ENCODE assay signal across 8 cellular contexts in the genomic region with DNA sequence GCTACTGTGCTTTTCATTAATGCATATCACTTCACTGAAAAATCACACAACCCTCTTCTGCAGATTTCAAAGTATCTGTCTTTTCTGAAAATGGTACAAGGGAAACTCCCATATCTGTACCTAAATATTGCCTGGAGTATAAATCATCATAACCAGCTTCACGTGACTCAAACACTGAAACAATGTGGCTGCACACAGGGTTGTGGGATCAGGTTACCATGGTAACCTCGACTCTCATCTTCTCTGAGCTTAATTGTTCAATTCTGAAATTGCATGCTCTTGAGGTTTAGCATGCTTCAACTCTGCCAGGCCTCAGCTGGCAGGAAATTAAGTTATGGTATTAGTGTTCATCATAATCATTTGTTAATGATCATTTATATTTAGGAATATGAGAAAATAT.
DNase-seq lines count a peak whose midpoint lies in the region; ATAC-seq and TF ChIP-seq lines count a peak whose summit lies in the region.

No MANE protein-coding gene starts in this region.

- H3K4me3 Mint-ChIP-seq in effector memory CD8-positive, alpha-beta T cell = no peak overlapping the region

- H3K9me3 ChIP-seq in esophagus muscularis mucosa = no peaks in the 10 kb centered on the region

- TF ChIP-seq CTCF in GM13976 (IDR thresholded peaks at IDR 0.05; ENCODE audit: borderline replicate concordance, control extremely low read depth, extremely low read depth, insufficient read depth, missing control alignments) (no peak), esophagus muscularis mucosa (IDR thresholded peaks at IDR 0.05) (no peak)

- peak overlapping the region in 1 of 2 donors; percentile 7 for H3K27ac Mint-ChIP-seq in effector memory CD8-positive, alpha-beta T cell

- H3K27me3 Mint-ChIP-seq in effector memory CD8-positive, alpha-beta T cell = no peaks in the 10 kb centered on the region

- H3K27ac ChIP-seq in esophagus muscularis mucosa (replicated peaks in 1 of 4) = no peak overlapping the region

- no peaks in the 10 kb centered on the region for H3K9me3 Mint-ChIP-seq in effector memory CD8-positive, alpha-beta T cell

- ATAC-seq in GM21737 (IDR thresholded peaks at IDR 0.05; ENCODE audit: unreplicated experiment) = peak; percentile 55
- peak; percentile 54 for ATAC-seq in effector memory CD8-positive, alpha-beta T cell (replicated peaks)

- TF ChIP-seq EP300 in esophagus muscularis mucosa (IDR thresholded peaks at IDR 0.05) = no peak

- DNase-seq in GM13976 (ENCODE audit: low spot score) (peak; percentile 62), NCI-H2227 (lab: John Stamatoyannopoulos, UW; ENCODE audit: unreplicated experiment) (peak; percentile 71), esophagus muscularis mucosa (ENCODE audit: extremely low spot score) (no peak), activated gamma-delta T cell treated with Interleukin-2 at 50 U/mL for 16 hours (no peak), AG08395 (ENCODE audit: low spot score) (no peak), midbrain (lab: John Stamatoyannopoulos, UW) (no peak)
- no peak for DNase-seq in effector memory CD8-positive, alpha-beta T cell

- intact Hi-C loops in esophagus muscularis mucosa (cut with DNase I) = no loop called here

- H3K4me1 Mint-ChIP-seq in effector memory CD8-positive, alpha-beta T cell (ENCODE audit: low read depth in 2 of 2) = peaks cover 0 to 5% of the 10 kb centered on the region in 2 donors

- in situ Hi-C loops in GM13976 (cut with MboI; ENCODE audit: low sequenced_read_pairs, unreplicated experiment) = no loop called here

- no peak for TF ChIP-seq POLR2A in esophagus muscularis mucosa (IDR thresholded peaks at IDR 0.05; ENCODE audit: low read depth)

- 49% methylated on average over 2 of the region's 2 CpGs for WGBS in esophagus muscularis mucosa

- no peaks in the 10 kb centered on the region for H3K36me3 Mint-ChIP-seq in effector memory CD8-positive, alpha-beta T cell (ENCODE audit: insufficient read depth)

- H3K4me1 ChIP-seq in esophagus muscularis mucosa = peaks cover 0 to 6% (median 5%) of the 10 kb centered on the region in 4 donors

- no peaks in the 10 kb centered on the region for H3K36me3 ChIP-seq in esophagus muscularis mucosa

- no peak overlapping the region for H3K4me3 ChIP-seq in esophagus muscularis mucosa

- H3K27me3 ChIP-seq in esophagus muscularis mucosa = no peaks in the 10 kb centered on the region

Comparison
In these comparisons a context has a peak if more than half of its experiments do, and no peak if none do; other contexts are left out.
1. DNase-seq: peak in GM13976 (single experiment) and NCI-H2227 (single experiment); none in effector memory CD8-positive, alpha-beta T cell (0 of 3), esophagus muscularis mucosa (single experiment), activated gamma-delta T cell treated with Interleukin-2 at 50 U/mL for 16 hours (single experiment), AG08395 (single experiment) and midbrain (single experiment).